In the genomic region with DNA sequence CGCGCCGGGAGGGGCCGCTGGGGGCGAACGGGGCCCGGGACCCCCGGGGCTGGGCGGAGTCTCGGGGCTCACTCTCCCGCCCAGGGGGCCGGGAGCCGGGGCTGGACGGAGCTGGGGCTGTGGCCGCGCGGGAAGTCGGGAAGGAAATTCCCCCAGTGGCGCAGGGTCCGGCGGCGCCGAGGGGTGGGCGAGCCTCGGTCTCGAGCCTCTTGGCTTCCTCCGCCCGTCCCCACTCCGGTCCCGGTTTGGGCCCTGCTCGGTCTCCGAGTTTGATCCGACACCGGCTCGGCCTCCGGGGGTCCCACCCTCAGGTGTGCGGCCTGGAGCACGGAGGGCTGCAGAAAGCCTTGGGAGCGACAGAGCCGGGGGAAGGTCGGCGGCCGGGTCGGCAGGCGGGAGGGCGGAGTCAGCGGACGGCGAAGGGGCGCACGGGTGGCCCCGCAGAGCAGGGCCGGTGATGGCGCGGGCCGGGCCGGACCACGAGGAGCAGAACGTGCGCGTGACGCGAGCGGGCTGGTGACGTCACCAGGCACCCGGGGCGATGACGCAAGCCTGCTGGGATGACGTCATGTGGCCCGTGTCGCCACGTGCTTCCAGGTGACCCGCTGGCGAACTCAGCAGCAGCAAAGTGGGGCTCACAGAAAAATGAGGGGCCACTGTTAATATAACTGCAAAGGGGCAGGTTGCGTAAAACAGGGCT, we compare ENCODE assay signal across 9 cellular contexts. TPM values are rescaled to one million over a fixed set of nuclear protein-coding genes. Genes with fewer than 3 reads are reported as not detected.
DNase-seq lines count a peak whose midpoint lies in the region; ATAC-seq, FAIRE-seq and TF ChIP-seq lines count a peak whose summit lies in the region.
"Had no signal": no experiment of that assay in that cellular context is flagged by ENCODE, and none has a peak within 500 bp of the region (broad histone marks: within the 10 kb centered on the region; RNA-seq: fewer than 3 reads in every experiment).

No MANE protein-coding gene starts in this region.

- no peaks in the 10 kb centered on the region for H3K9me2 ChIP-seq in SK-N-SH

- TF ChIP-seq CTCF in D721Med (IDR thresholded peaks at IDR 0.05; ENCODE audit: insufficient read depth, missing control alignments): no peak
- TF ChIP-seq CTCF in SK-N-SH (IDR thresholded peaks at IDR 0.05): no peak
- TF ChIP-seq CTCF in adrenal gland (IDR thresholded peaks at IDR 0.05): peak in 1 of 6 experiments; percentile 3
- TF ChIP-seq CTCF in heart right ventricle (IDR thresholded peaks at IDR 0.05): peak in 1 of 9 donors; percentile 13
- peak in 1 of 4 experiments; percentile 21 for TF ChIP-seq CTCF in prostate gland (IDR thresholded peaks at IDR 0.05)

- TF ChIP-seq POLR2A in adrenal gland (IDR thresholded peaks at IDR 0.05) (no peak), prostate gland (IDR thresholded peaks at IDR 0.05) (peak; percentile 59)

- intact Hi-C loops in adrenal gland (cut with DNase I): no loop called here
- intact Hi-C loops in heart right ventricle (cut with DNase I): no loop called here
- intact Hi-C loops in prostate gland (cut with DNase I): no loop called here

- 2% methylated on average over 7 of the region's 75 CpGs for WGBS in SK-N-SH (ENCODE audit: low lambda C conversion rate)
- WGBS in adrenal gland, 4 donors: 1 to 20% (median 3%) methylated on average over 1 to 75 of the region's 75 CpGs
- WGBS in heart right ventricle, 2 donors: 1% methylated on average over 73 to 75 of the region's 75 CpGs
- WGBS in prostate gland: 2% methylated on average over 53 of the region's 75 CpGs

- FAIRE-seq in D721Med (lab: Jason Lieb, UNC): no peak

- H3K4me1 ChIP-seq in SK-N-SH (ENCODE audit: control insufficient read depth in 1 of 2, insufficient read depth in 2 of 2, low read depth in 1 of 2, low read length in 1 of 2) (peaks cover 0 to 33% of the 10 kb centered on the region in 2 experiments; a peak in 1 of 4 replicates), adrenal gland (replicated peaks in 1 of 2) (peaks cover 13 to 43% of the 10 kb centered on the region in 2 donors), heart right ventricle (peaks cover 9 to 60% (median 35%) of the 10 kb centered on the region in 9 donors), prostate gland (replicated peaks) (peaks cover 6% of the 10 kb centered on the region)

- ATAC-seq in HG03045 (IDR thresholded peaks at IDR 0.05; ENCODE audit: unreplicated experiment): peak; percentile 23
- ATAC-seq in heart right ventricle: peak; percentile 60 to 74 (median 63)

- no peaks in the 10 kb centered on the region for H4K20me1 ChIP-seq in SK-N-SH (ENCODE audit: insufficient read depth)

- peak overlapping the region; percentile 78 for H3K4me2 ChIP-seq in SK-N-SH

- POLR2A ChIA-PET in SK-N-SH (lab: Yijun Ruan, JAX): no interaction called here

- TF ChIP-seq RAD21 in SK-N-SH (IDR thresholded peaks at IDR 0.05; ENCODE audit: low read length): no peak

- H3K4me3 ChIP-seq in SK-N-SH (ENCODE audit: low read depth in 2 of 2, low read length in 1 of 2): peak overlapping the region; percentile 33 to 37; a peak in 3 of 4 replicates
- H3K4me3 ChIP-seq in adrenal gland: peak overlapping the region in 2 of 4 donors; percentile 26 to 64
- H3K4me3 ChIP-seq in heart right ventricle: peak overlapping the region; percentile 52 to 94 (median 76)
- peak overlapping the region; percentile 59 to 71 for H3K4me3 ChIP-seq in prostate gland

- DNase-seq in D721Med (ENCODE audit: insufficient read length, low spot score) (peak; percentile 73), SK-N-SH (peak; percentile 91), adrenal gland (peak in 6 of 7 donors; percentile 49 to 79 (median 66)), heart right ventricle (peak; percentile 82 to 85), prostate gland (ENCODE audit: low spot score) (peak; percentile 71), SKM-1 (lab: John Stamatoyannopoulos, UW; ENCODE audit: unreplicated experiment) (no peak), SKM-1 treated with dmso at 0.1 percent for 144 hours (lab: John Stamatoyannopoulos, UW; ENCODE audit: unreplicated experiment) (no peak)

- CTCF ChIA-PET in SK-N-SH (lab: Yijun Ruan, JAX): interaction anchor here (0.8 to 13.2 kb wide), 14 partner anchors 10 to 291 kb away, joined by 3 to 246 read pairs (median 14); a partner anchor contains a TSS

- no peaks in the 10 kb centered on the region for H3F3A ChIP-seq in SK-N-SH (replicated peaks; ENCODE audit: insufficient read depth)

- H3K36me3 ChIP-seq in SK-N-SH (replicated peaks in 1 of 2; ENCODE audit: control insufficient read depth in 1 of 2, insufficient read depth in 2 of 2, low read length in 1 of 2): no peaks in the 10 kb centered on the region
- H3K36me3 ChIP-seq in adrenal gland (replicated peaks in 1 of 2): no peaks in the 10 kb centered on the region
- peaks cover 0 to 17% (median 0%) of the 10 kb centered on the region in 9 donors for H3K36me3 ChIP-seq in heart right ventricle
- no peaks in the 10 kb centered on the region for H3K36me3 ChIP-seq in prostate gland

- no peak for TF ChIP-seq EP300 in SK-N-SH (IDR thresholded peaks at IDR 0.05; ENCODE audit: borderline replicate concordance in 1 of 2, low read depth in 1 of 2, low read length in 1 of 2)

- peak overlapping the region; percentile 70; the same call in 1 of the 2 replicates for H3K9ac ChIP-seq in SK-N-SH

- H3K27me3 ChIP-seq in SK-N-SH (ENCODE audit: insufficient read depth): peaks cover 12% of the 10 kb centered on the region; the same call in 1 of the 2 replicates
- peaks cover 62% of the 10 kb centered on the region for H3K27me3 ChIP-seq in adrenal gland
- H3K27me3 ChIP-seq in heart right ventricle: peaks cover 0 to 93% (median 0%) of the 10 kb centered on the region in 7 donors
- H3K27me3 ChIP-seq in prostate gland (replicated peaks; ENCODE audit: insufficient read depth): no peaks in the 10 kb centered on the region

- H3K9me3 ChIP-seq in SK-N-SH (no peaks in the 10 kb centered on the region), adrenal gland (replicated peaks in 1 of 3) (no peaks in the 10 kb centered on the region), heart right ventricle (no peaks in the 10 kb centered on the region), prostate gland (no peaks in the 10 kb centered on the region)

- no peaks in the 10 kb centered on the region for H3K79me2 ChIP-seq in SK-N-SH (ENCODE audit: insufficient read depth)

- H3K27ac ChIP-seq in SK-N-SH (ENCODE audit: low read depth in 2 of 2, low read length in 1 of 2) (peak overlapping the region in 1 of 2 experiments; percentile 39; a peak in 2 of 4 replicates), adrenal gland (peak overlapping the region in 4 of 5 donors; percentile 56 to 91 (median 88)), heart right ventricle (peak overlapping the region; percentile 96 to 100 (median 100)), prostate gland (peak overlapping the region; percentile 94 to 95)

- H2AFZ ChIP-seq in SK-N-SH (ENCODE audit: low read depth): no peak overlapping the region

TF ChIP-seq in SK-N-SH, 30 proteins besides CTCF, POLR2A, EP300 and RAD21 (continues in another document):
- TF ChIP-seq CHD2 (IDR thresholded peaks at IDR 0.05; ENCODE audit: low read length, partially characterized antibody): no peak
- TF ChIP-seq MXI1 (IDR thresholded peaks at IDR 0.05; ENCODE audit: low read depth, low read length): no peak

RNA-seq across cellular contexts. Expression of a gene that starts 0.6 kb away (rescaled TPM):
- polyA plus RNA-seq in SK-N-SH (2012; rRNA removed) (4.2 and 4.7 TPM in 2 replicates), adrenal gland (10 to 100 TPM in 2 of 3 donors, not detected in 1; 27.3 to 29.8 TPM), heart right ventricle (10 to 100 TPM; 49.2 to 49.8 TPM)
- polyA plus RNA-seq in SK-N-SH (2012; cell fraction: cytosol; rRNA removed): 0.26 and 0.32 TPM in 2 replicates
- polyA plus RNA-seq in SK-N-SH (2012; cell fraction: nucleus; rRNA removed): 43.9 and 52.7 TPM in 2 replicates
- total RNA-seq in adrenal gland (10 to 100 TPM in 1 of 8 donors, 1 to 10 TPM in 7; 3.1 to 14.5 (median 6.4) TPM), heart right ventricle (10 to 100 TPM; 28.5 to 78.1 (median 41.6) TPM), prostate gland (10 to 100 TPM; 45.8 to 82.6 TPM)

RNA-seq across cellular contexts. Expression of a gene that starts 12.8 kb away (rescaled TPM):
- polyA plus RNA-seq in SK-N-SH (2012; rRNA removed) (22.9 and 28.6 TPM in 2 replicates), adrenal gland (100 to 1,000 TPM in 2 of 3 donors, 1 to 10 TPM in 1; 1.7 to 308 (median 220) TPM), heart right ventricle (100 to 1,000 TPM in 1 of 2 donors, 10 to 100 TPM in 1; 51.7 to 186 TPM)
- 14.3 and 16.1 TPM in 2 replicates for polyA plus RNA-seq in SK-N-SH (2012; cell fraction: cytosol; rRNA removed)
- 15.0 and 31.2 TPM in 2 replicates for polyA plus RNA-seq in SK-N-SH (2012; cell fraction: nucleus; rRNA removed)
- total RNA-seq in adrenal gland (10 to 100 TPM; 11.5 to 58.1 (median 24.3) TPM), heart right ventricle (100 to 1,000 TPM in 1 of 10 donors, 10 to 100 TPM in 8, 1 to 10 TPM in 1; 9.8 to 169 (median 20.9) TPM), prostate gland (10 to 100 TPM; 22.3 to 27.2 TPM)

RNA-seq across cellular contexts. Expression of a gene that starts 18.6 kb away (rescaled TPM):
- 0.18 and 0.25 TPM in 2 replicates for polyA plus RNA-seq in SK-N-SH (2012; rRNA removed)
- polyA plus RNA-seq in SK-N-SH (2012; cell fraction: cytosol; rRNA removed): 0.13 and 0.18 TPM in 2 replicates
- 0.73 and 1.4 TPM in 2 replicates for polyA plus RNA-seq in SK-N-SH (2012; cell fraction: nucleus; rRNA removed)
- under 1 TPM in 5 of 8 donors, not detected in 3; 0.13 to 0.28 (median 0.14) TPM for total RNA-seq in adrenal gland
- polyA plus RNA-seq in adrenal gland: under 1 TPM in 2 of 3 donors, not detected in 1; 0.40 to 0.88 TPM
- 100 to 1,000 TPM in 8 of 10 donors, 10 to 100 TPM in 2; 66.2 to 238 (median 122) TPM for total RNA-seq in heart right ventricle
- 100 to 1,000 TPM in 1 of 2 donors, 10 to 100 TPM in 1; 55.1 to 513 TPM for polyA plus RNA-seq in heart right ventricle
- 1 to 10 TPM in 1 of 2 donors, under 1 TPM in 1; 0.80 to 3.9 TPM for total RNA-seq in prostate gland
- total RNA-seq: T-helper 1 cell treated with Interleukin-12 subunit alpha and Interleukin-12 subunit beta and Interleukin-4 antibody, amounts not matched to agents 30 ng/mL and 1 ng/mL, for 36 hours had no signal

RNA-seq across cellular contexts. Expression of a gene that starts 19.4 kb away (rescaled TPM):
- 24.0 and 31.6 TPM in 2 replicates for polyA plus RNA-seq in SK-N-SH (2012; rRNA removed)
- 12.6 and 21.4 TPM in 2 replicates for polyA plus RNA-seq in SK-N-SH (2012; cell fraction: cytosol; rRNA removed)
- polyA plus RNA-seq in SK-N-SH (2012; cell fraction: nucleus; rRNA removed): 141 and 187 TPM in 2 replicates
- 10 to 100 TPM in 6 of 8 donors, 1 to 10 TPM in 2; 6.0 to 20.5 (median 14.0) TPM for total RNA-seq in adrenal gland
- polyA plus RNA-seq in adrenal gland: 10 to 100 TPM in 2 of 3 donors, 1 to 10 TPM in 1; 2.2 to 27.8 (median 10.2) TPM
- 10 to 100 TPM; 12.7 to 33.9 (median 18.3) TPM for total RNA-seq in heart right ventricle
- 10 to 100 TPM; 11.5 to 30.7 TPM for polyA plus RNA-seq in heart right ventricle
- 10 to 100 TPM; 87.7 to 92.4 TPM for total RNA-seq in prostate gland

RNA-seq across cellular contexts. Expression of a gene that starts 34.2 kb away (rescaled TPM):
- not detected in 2 replicates for polyA plus RNA-seq in SK-N-SH (2012; rRNA removed)
- not detected in 2 replicates for polyA plus RNA-seq in SK-N-SH (2012; cell fraction: cytosol; rRNA removed)
- polyA plus RNA-seq in SK-N-SH (2012; cell fraction: nucleus; rRNA removed): 0.13 and 0.25 TPM in 2 replicates
- 1 to 10 TPM in 3 of 8 donors, under 1 TPM in 3, not detected in 2; 0.30 to 3.8 (median 1.1) TPM for total RNA-seq in adrenal gland
- 10 to 100 TPM in 1 of 3 donors, 1 to 10 TPM in 1, under 1 TPM in 1; 0.05 to 10.5 (median 4.2) TPM for polyA plus RNA-seq in adrenal gland
- total RNA-seq in heart right ventricle: under 1 TPM in 2 of 10 donors, not detected in 8; 0.13 to 0.30 TPM
- polyA plus RNA-seq in heart right ventricle: under 1 TPM; 0.28 to 0.37 TPM
- total RNA-seq in prostate gland: 1 to 10 TPM; 1.4 to 6.4 TPM

Comparison
In these comparisons a context has a peak if more than half of its experiments do, and no peak if none do; other contexts are left out.
1. DNase-seq: peak in D721Med (single experiment), SK-N-SH (single experiment), adrenal gland (6 of 7), heart right ventricle (2 of 2) and prostate gland (single experiment); none in SKM-1 (single experiment) and SKM-1 treated with dmso at 0.1 percent for 144 hours (single experiment).
2. RNA of a gene that starts 18.6 kb away (total RNA-seq): 66.2 to 238 TPM in heart right ventricle; 0.80 to 3.9 TPM in prostate gland and 0.13 to 0.28 TPM in adrenal gland; every median in the first group is over 10 times any median in the second.